25 cellular contexts compared by ENCODE assay signal in the genomic region with DNA sequence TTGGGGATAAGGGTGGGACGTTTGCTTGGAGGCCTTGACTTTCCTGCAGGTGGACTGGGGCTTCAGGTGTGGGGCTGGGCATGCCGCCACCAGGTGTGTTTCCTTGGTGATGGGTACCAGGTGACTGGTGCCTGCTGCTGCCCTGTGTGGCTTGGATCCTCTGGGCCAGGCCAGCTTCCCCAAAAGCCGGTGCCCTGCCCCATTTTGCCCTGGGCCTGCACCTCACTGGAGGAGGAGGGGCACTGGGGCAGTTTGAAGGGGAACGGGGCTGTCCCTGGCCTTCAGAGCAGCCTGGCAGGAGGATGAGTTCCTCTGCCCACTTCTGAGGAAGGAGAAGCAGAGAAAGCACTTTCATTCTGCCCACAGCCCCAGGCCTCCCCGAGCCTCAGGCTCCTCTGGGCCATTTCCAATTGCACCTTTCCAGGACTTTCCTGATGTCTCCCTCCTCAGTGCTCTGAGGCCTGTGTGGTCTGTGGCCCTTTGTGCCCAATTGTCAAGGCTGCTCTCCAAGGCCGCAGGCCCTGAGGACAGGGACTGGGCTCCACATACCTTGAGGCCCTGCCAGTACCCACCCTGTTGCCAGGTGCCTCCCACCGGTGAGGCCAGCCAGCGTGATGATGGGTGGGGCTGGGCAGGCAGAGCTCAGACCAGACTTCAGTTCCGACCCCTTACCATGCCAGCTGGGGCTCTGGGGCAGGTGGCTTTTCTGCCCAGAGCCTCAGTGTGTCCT. TPM values are rescaled to one million over a fixed set of nuclear protein-coding genes. Genes with fewer than 3 reads are reported as not detected.
DNase-seq lines count a peak whose midpoint lies in the region; ATAC-seq and TF ChIP-seq lines count a peak whose summit lies in the region.
"Had no signal": no experiment of that assay in that cellular context is flagged by ENCODE, and none has a peak within 500 bp of the region (broad histone marks: within the 10 kb centered on the region; RNA-seq: fewer than 3 reads in every experiment).

No MANE protein-coding gene starts in this region.

- ATAC-seq in HG02759 (IDR thresholded peaks at IDR 0.05; ENCODE audit: unreplicated experiment) = no peak
- ATAC-seq: HCT116, SK-N-SH treated with all-trans-retinoic acid at 6 μM for 48 hours had no signal

- no peak overlapping the region for H3K4me3 ChIP-seq in neutrophil (ENCODE audit: low read depth in 1 of 2, low read length in 1 of 2)
- H3K4me3 ChIP-seq in dorsolateral prefrontal cortex = no peak overlapping the region
- H3K4me3 ChIP-seq: SJCRH30 had no signal

- H3K9me3 Mint-ChIP-seq in CD14-positive monocyte = no peaks in the 10 kb centered on the region
- H3K9me3 Mint-ChIP-seq in dendritic cell treated with granulocyte-macrophage colony-stimulating factor and Interleukin-4, amounts not matched to agents 40 ng/mL and 50 ng/mL, for 4 days = no peaks in the 10 kb centered on the region

- intact Hi-C loops in CD14-positive monocyte (cut with micrococcal nuclease) = loop anchor here in 1 of 2 donors (2.0 to 5.0 kb wide), 2 partner anchors 25 to 42 kb away; partner anchors contain the start of genes CHPF2 and SMARCD3
- intact Hi-C loops in dendritic cell treated with granulocyte-macrophage colony-stimulating factor and Interleukin-4, amounts not matched to agents 40 ng/mL and 50 ng/mL, for 4 days (cut with micrococcal nuclease) = no loop called here
- intact Hi-C loops in dorsolateral prefrontal cortex (cut with DNase I) = no loop called here

- H3K9me3 ChIP-seq in neutrophil = no peaks in the 10 kb centered on the region
- H3K9me3 ChIP-seq: SJCRH30 had no signal

- DNase-seq in CD14-positive monocyte (ENCODE audit: low spot score) (peak; percentile 69), CD1c-positive myeloid dendritic cell (ENCODE audit: extremely low spot score) (peak; percentile 53), NCI-H128 (lab: John Stamatoyannopoulos, UW; ENCODE audit: unreplicated experiment) (no peak), glomerular visceral epithelial cell (ENCODE audit: extremely low spot score) (no peak), dorsolateral prefrontal cortex (no peak)
- DNase-seq: Calu3, DMS79 treated with DMSO at 0.1 percent for 48 hours, GF-D8, GOT3, KBM-7, MV-4-11, NCI-H1417, NCI-H1694, NCI-H2029 treated with DMSO at 0.1 percent for 48 hours, NCI-H2171 treated with DMSO at 0.1 percent for 48 hours, NCI-H345, NCI-H510A treated with DMSO at 0.1 percent for 48 hours, SJCRH30 had no signal

- TF ChIP-seq CTCF in CD14-positive monocyte (IDR thresholded peaks at IDR 0.05) (no peak), neutrophil (IDR thresholded peaks at IDR 0.05) (no peak), dorsolateral prefrontal cortex (IDR thresholded peaks at IDR 0.05 in 54 of 56, conservative IDR thresholded peaks at IDR 0.05 in 2 of 56; ENCODE audit: low read depth in 1 of 56, partially characterized antibody in 56 of 56) (no peak)

- H3K27me3 ChIP-seq in neutrophil (peaks cover 18% of the 10 kb centered on the region), dorsolateral prefrontal cortex (no peaks in the 10 kb centered on the region)

- peak overlapping the region; percentile 54 to 99 (median 91) for H3K27ac Mint-ChIP-seq in CD14-positive monocyte
- peak overlapping the region; percentile 0 for H3K27ac Mint-ChIP-seq in dendritic cell treated with granulocyte-macrophage colony-stimulating factor and Interleukin-4, amounts not matched to agents 40 ng/mL and 50 ng/mL, for 4 days
- H3K27ac Mint-ChIP-seq: B cell had no signal

- H3K36me3 Mint-ChIP-seq in CD14-positive monocyte = peaks cover 23 to 42% of the 10 kb centered on the region in 2 donors
- H3K36me3 Mint-ChIP-seq in dendritic cell treated with granulocyte-macrophage colony-stimulating factor and Interleukin-4, amounts not matched to agents 40 ng/mL and 50 ng/mL, for 4 days (ENCODE audit: low read depth) = no peaks in the 10 kb centered on the region

- H3K27ac ChIP-seq in neutrophil (peak overlapping the region; percentile 63), dorsolateral prefrontal cortex (peak overlapping the region in 7 of 59 donors; percentile 1 to 51 (median 21))
- H3K27ac ChIP-seq: C4-2B, SJCRH30 had no signal

- peaks cover 68 to 71% of the 10 kb centered on the region in 2 experiments for H3K4me1 ChIP-seq in neutrophil (ENCODE audit: control insufficient read depth in 1 of 2, insufficient read depth in 1 of 2, low read depth in 1 of 2, low read length in 1 of 2)
- H3K4me1 ChIP-seq: SJCRH30 had no signal

- no peaks in the 10 kb centered on the region for H3K36me3 ChIP-seq in neutrophil
- H3K36me3 ChIP-seq: SJCRH30 had no signal

- peaks cover 76% of the 10 kb centered on the region for H3K4me1 Mint-ChIP-seq in CD14-positive monocyte
- peaks cover 75% of the 10 kb centered on the region for H3K4me1 Mint-ChIP-seq in dendritic cell treated with granulocyte-macrophage colony-stimulating factor and Interleukin-4, amounts not matched to agents 40 ng/mL and 50 ng/mL, for 4 days (ENCODE audit: low read depth)

- peaks cover 3 to 10% (median 7%) of the 10 kb centered on the region in 3 donors for H3K27me3 Mint-ChIP-seq in CD14-positive monocyte (ENCODE audit: low read depth in 3 of 3)
- peaks cover 16% of the 10 kb centered on the region for H3K27me3 Mint-ChIP-seq in dendritic cell treated with granulocyte-macrophage colony-stimulating factor and Interleukin-4, amounts not matched to agents 40 ng/mL and 50 ng/mL, for 4 days

- peak overlapping the region; percentile 43 to 87 for H3K4me3 Mint-ChIP-seq in CD14-positive monocyte
- H3K4me3 Mint-ChIP-seq in dendritic cell treated with granulocyte-macrophage colony-stimulating factor and Interleukin-4, amounts not matched to agents 40 ng/mL and 50 ng/mL, for 4 days = peak overlapping the region; percentile 5

RNA-seq across cellular contexts. Expression of gene SMARCD3, which starts 25.3 kb away (rescaled TPM):
- 100 to 1,000 TPM; 104 to 112 TPM for polyA plus RNA-seq in CD14-positive monocyte
- 100 to 1,000 TPM in 117 of 120 experiments, 10 to 100 TPM in 3; 80.4 to 252 (median 137) TPM for total RNA-seq in dorsolateral prefrontal cortex
- total RNA-seq: B cell had no signal

RNA-seq across cellular contexts. Expression of gene CHPF2, which starts 41.5 kb away (rescaled TPM):
- polyA plus RNA-seq in CD14-positive monocyte = 10 to 100 TPM; 34.4 to 36.0 TPM
- 10 to 100 TPM; 23.2 to 51.4 (median 35.6) TPM for total RNA-seq in dorsolateral prefrontal cortex

RNA-seq across cellular contexts. Expression of gene ABCF2, which starts 46.8 kb away (rescaled TPM):
- polyA plus RNA-seq in CD14-positive monocyte = 10 to 100 TPM; 18.0 to 22.0 TPM
- total RNA-seq in dorsolateral prefrontal cortex = 10 to 100 TPM; 21.6 to 63.3 (median 47.2) TPM

Comparison
In these comparisons a context has a peak if more than half of its experiments do, and no peak if none do; other contexts are left out.
1. DNase-seq: peak in CD14-positive monocyte (single experiment) and CD1c-positive myeloid dendritic cell (single experiment); none in NCI-H128 (single experiment), glomerular visceral epithelial cell (single experiment) and dorsolateral prefrontal cortex (0 of 10).